11 cellular contexts compared by ENCODE assay signal in genomic region chr16:79386299-79386698, GRCh38.
"Had no signal": no experiment of that assay in that cellular context is flagged by ENCODE, and none has a peak within 500 bp of the region (broad histone marks: within the 10 kb centered on the region; RNA-seq: fewer than 3 reads in every experiment).

No MANE protein-coding gene starts in this region.

- FAIRE-seq: H1, H54 had no signal

- H3K27ac ChIP-seq: GM23248 had no signal

- H3K9me3 ChIP-seq: HAP-1 had no signal

- H2AFZ ChIP-seq: GM23248, GM23338 had no signal

- H3K4me3 ChIP-seq: GM23248, GM23338, HAP-1 had no signal

- DNase-seq: GM23248, GOT3, H7, H9, HCEC 1CT, HFFc6 had no signal

- H3K36me3 ChIP-seq: HAP-1 had no signal

- ATAC-seq: GM23338, HCT116 had no signal

- H3K27ac Mint-ChIP-seq: GM23338, H9, HFFc6 had no signal

- H3K4me1 ChIP-seq: HAP-1 had no signal

- H3K4me2 ChIP-seq: GM23338 had no signal

- H3K4me3 Mint-ChIP-seq: GM23338, H9, HFFc6 had no signal

- H3K9ac ChIP-seq: GM23248 had no signal
